Comparison of ENCODE assay signal across 8 cellular contexts in the genomic region with DNA sequence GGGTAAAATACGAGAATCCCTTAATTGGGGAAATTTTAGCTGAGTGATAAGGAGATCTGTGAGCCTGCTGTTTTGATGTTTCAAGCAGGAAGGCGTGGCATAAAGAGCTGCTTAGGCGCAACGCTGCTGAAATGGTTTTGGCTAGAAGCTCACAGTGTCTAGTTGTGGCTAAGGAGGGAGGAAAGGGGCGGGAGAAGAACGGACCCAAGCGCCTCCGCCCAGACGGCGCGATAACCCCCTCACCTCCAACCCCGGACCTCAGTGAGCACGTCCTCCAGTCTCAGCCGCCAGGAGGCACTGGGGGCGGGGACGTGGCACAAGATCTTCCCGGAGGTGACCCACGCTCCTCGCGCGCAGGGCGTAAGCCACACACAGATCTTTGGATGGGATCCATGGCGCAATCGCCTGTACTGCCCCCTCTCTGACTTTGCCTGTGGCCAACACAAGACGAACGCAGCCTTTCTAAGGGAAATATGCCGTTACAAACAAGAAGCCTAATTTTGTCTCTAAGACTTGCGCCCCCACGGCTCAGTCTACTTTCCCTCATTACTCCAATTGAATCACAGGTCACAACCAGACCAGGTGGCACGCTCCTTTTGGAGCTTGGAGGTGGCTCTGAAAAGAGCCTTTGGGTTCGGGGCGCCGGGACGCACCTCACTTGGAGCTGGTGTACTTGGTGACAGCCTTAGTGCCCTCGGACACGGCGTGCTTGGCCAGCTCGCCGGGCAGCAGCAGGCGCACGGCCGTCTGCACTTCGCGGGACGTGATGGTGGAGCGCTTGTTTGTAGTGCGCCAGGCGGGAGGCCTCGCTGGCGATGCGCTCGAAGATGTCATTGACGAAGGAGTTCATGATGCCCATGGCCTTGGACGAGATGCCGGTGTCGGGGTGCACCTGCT. TPM values are rescaled to one million over a fixed set of nuclear protein-coding genes. Genes with fewer than 3 reads are reported as not detected.
DNase-seq lines count a peak whose midpoint lies in the region; ATAC-seq and TF ChIP-seq lines count a peak whose summit lies in the region.

No MANE protein-coding gene starts in this region.

- H3K36me3 ChIP-seq in right atrium auricular region (no peaks in the 10 kb centered on the region), OCI-LY7 (ENCODE audit: insufficient read depth, low read length) (no peaks in the 10 kb centered on the region)

- H3K9me3 ChIP-seq in right atrium auricular region (no peaks in the 10 kb centered on the region), OCI-LY7 (ENCODE audit: low read length) (no peaks in the 10 kb centered on the region)

- peak overlapping the region in 1 of 2 donors; percentile 41 for H3K4me3 ChIP-seq in right atrium auricular region
- H3K4me3 ChIP-seq in OCI-LY7 (ENCODE audit: low read depth, low read length, poor library complexity, severe bottlenecking), result peak overlapping the region; percentile 95

- H2AFZ ChIP-seq in OCI-LY7 (ENCODE audit: low read length), result no peak overlapping the region

- no peak for TF ChIP-seq CTCF in right atrium auricular region (IDR thresholded peaks at IDR 0.05)
- peak; percentile 53; the same call in 1 of the 2 replicates for TF ChIP-seq CTCF in OCI-LY7 (conservative IDR thresholded peaks at IDR 0.05; ENCODE audit: low read length)

- TSS peak; percentile 76 for BruUV-seq in OCI-LY7 (replicated peaks; lab: Mats Ljungman, UMichigan)

- peak overlapping the region; percentile 91 for H3K4me2 ChIP-seq in OCI-LY7 (ENCODE audit: low read length)

- H3K9me2 ChIP-seq in OCI-LY7 (ENCODE audit: insufficient read depth, low read length), result no peaks in the 10 kb centered on the region

- CTCF ChIA-PET in OCI-LY7 (lab: Charles Lee; ENCODE audit: unreplicated experiment), result no interaction called here

- H3K4me1 ChIP-seq in right atrium auricular region, result peaks cover 0 to 33% of the 10 kb centered on the region in 2 donors
- H3K4me1 ChIP-seq in OCI-LY7 (ENCODE audit: insufficient read depth, low read length, poor library complexity, severe bottlenecking), result peaks cover 58% of the 10 kb centered on the region

- H3K27ac Mint-ChIP-seq in activated naive CD4-positive, alpha-beta T cell treated with anti-CD3 and anti-CD28 coated beads, Interleukin-2, amount 50 U/mL, for 72 hours, result peak overlapping the region; percentile 90 to 96

- ATAC-seq in Right ventricle myocardium inferior, result peak; percentile 42
- ATAC-seq in HG03045 (IDR thresholded peaks at IDR 0.05; ENCODE audit: unreplicated experiment), result peak; percentile 41
- peak; percentile 76 to 81 for ATAC-seq in activated naive CD4-positive, alpha-beta T cell treated with anti-CD3 and anti-CD28 coated beads, Interleukin-2, amount 50 U/mL, for 72 hours

- DNase-seq in Right ventricle myocardium inferior (ENCODE audit: missing footprints), result no peak
- no peak for DNase-seq in right atrium auricular region (ENCODE audit: low spot score)
- peak; percentile 95 for DNase-seq in OCI-LY7 (ENCODE audit: low spot score)
- peak; percentile 83 to 87 for DNase-seq in activated naive CD4-positive, alpha-beta T cell treated with anti-CD3 and anti-CD28 coated beads, Interleukin-2, amount 50 U/mL, for 72 hours (ENCODE audit: low spot score in 2 of 2)
- peak; percentile 36 for DNase-seq in iris pigment epithelial cell (ENCODE audit: low read depth)
- peak; percentile 52 to 76 for DNase-seq in stimulated activated CD8-positive, alpha-beta memory T cell treated with anti-CD3 and anti-CD28 coated beads, Interleukin-7, amount 100 ng/mL, for 48 hours (ENCODE audit: extremely low read depth in 1 of 2, low read depth in 1 of 2)
- DNase-seq in NCI-H2029 (lab: John Stamatoyannopoulos, UW), result no peak

- peaks cover 12 to 19% of the 10 kb centered on the region in 2 donors for H3K36me3 Mint-ChIP-seq in activated naive CD4-positive, alpha-beta T cell treated with anti-CD3 and anti-CD28 coated beads, Interleukin-2, amount 50 U/mL, for 72 hours

- no peaks in the 10 kb centered on the region; the same call in 1 of the 2 replicates for H4K20me1 ChIP-seq in OCI-LY7 (ENCODE audit: insufficient read depth, low read length)

- intact Hi-C loops in Right ventricle myocardium inferior (cut with DNase I), result no loop called here
- intact Hi-C loops in OCI-LY7 (cut with micrococcal nuclease; ENCODE audit: unreplicated experiment), result loop anchor here (1.0 kb wide), 1 partner anchor 23 kb away; a partner anchor contains a TSS

- POLR2A ChIA-PET in OCI-LY7 (lab: Charles Lee), result interaction anchor here (0.6 to 3.8 kb wide), 7 partner anchors 8 to 209 kb away, joined by 3 to 49 read pairs (median 28); a partner anchor contains a TSS

- peaks cover 9 to 14% of the 10 kb centered on the region in 2 donors for H3K27me3 ChIP-seq in right atrium auricular region

- H3K9me3 Mint-ChIP-seq in activated naive CD4-positive, alpha-beta T cell treated with anti-CD3 and anti-CD28 coated beads, Interleukin-2, amount 50 U/mL, for 72 hours, result no peaks in the 10 kb centered on the region

- H3K27ac ChIP-seq in right atrium auricular region (no peak overlapping the region), OCI-LY7 (ENCODE audit: low read depth, low read length, poor library complexity, severe bottlenecking) (peak overlapping the region; percentile 95)

- H3K79me2 ChIP-seq in OCI-LY7 (ENCODE audit: insufficient read depth, low read depth, low read length), result peaks cover 45% of the 10 kb centered on the region; the same call in 1 of the 2 replicates

RNA-seq across cellular contexts. Expression of a gene that starts 23.4 kb away (rescaled TPM):
- 85.4 TPM for total RNA-seq in Right ventricle myocardium inferior
- total RNA-seq in right atrium auricular region, result 10 to 100 TPM; 35.3 to 35.6 TPM
- 257 and 351 TPM in 2 replicates for total RNA-seq in OCI-LY7 (2014; rRNA removed; shearing (Covaris generic))
- 478 and 484 TPM in 2 replicates for total RNA-seq in OCI-LY7 (2022)
- total RNA-seq in activated naive CD4-positive, alpha-beta T cell treated with anti-CD3 and anti-CD28 coated beads, Interleukin-2, amount 50 U/mL, for 72 hours, result 100 to 1,000 TPM in 1 of 2 donors, 10 to 100 TPM in 1; 39.5 to 155 TPM

RNA-seq across cellular contexts. Expression of a gene that starts 47.1 kb away (rescaled TPM):
- 0.38 TPM for total RNA-seq in Right ventricle myocardium inferior
- total RNA-seq in right atrium auricular region, result not detected
- 0.13 TPM in 1 of 2 replicates, not detected in the other for total RNA-seq in OCI-LY7 (2014; rRNA removed; shearing (Covaris generic))
- not detected in 2 replicates for total RNA-seq in OCI-LY7 (2022)
- total RNA-seq in activated naive CD4-positive, alpha-beta T cell treated with anti-CD3 and anti-CD28 coated beads, Interleukin-2, amount 50 U/mL, for 72 hours, result 1 to 10 TPM in 1 of 2 donors, under 1 TPM in 1; 0.91 to 2.4 TPM

RNA-seq across cellular contexts. Expression of a gene that starts 57.2 kb away (rescaled TPM):
- total RNA-seq in Right ventricle myocardium inferior (7.7 TPM), right atrium auricular region (1 to 10 TPM; 5.5 to 9.8 TPM), OCI-LY7 (2022) (57.4 and 60.8 TPM in 2 replicates)
- 26.7 and 30.0 TPM in 2 replicates for total RNA-seq in OCI-LY7 (2014; rRNA removed; shearing (Covaris generic))
- total RNA-seq in activated naive CD4-positive, alpha-beta T cell treated with anti-CD3 and anti-CD28 coated beads, Interleukin-2, amount 50 U/mL, for 72 hours, result 10 to 100 TPM; 43.3 to 43.6 TPM

Comparison
In these comparisons a context has a peak if more than half of its experiments do, and no peak if none do; other contexts are left out.
1. DNase-seq: peak in OCI-LY7 (single experiment), activated naive CD4-positive, alpha-beta T cell treated with anti-CD3 and anti-CD28 coated beads, Interleukin-2, amount 50 U/mL, for 72 hours (2 of 2), iris pigment epithelial cell (single experiment) and stimulated activated CD8-positive, alpha-beta memory T cell treated with anti-CD3 and anti-CD28 coated beads, Interleukin-7, amount 100 ng/mL, for 48 hours (2 of 2); none in Right ventricle myocardium inferior (single experiment), right atrium auricular region (single experiment) and NCI-H2029 (single experiment).
2. Peak in every context shown above with its lines, with median percentiles within 50 percentile points of each other: ATAC-seq.